ENCODE assay signal across 17 cellular contexts in genomic region chr10:78559514-78560392, GRCh38.
DNase-seq lines count a peak whose midpoint lies in the region; TF ChIP-seq lines count a peak whose summit lies in the region.
"Had no signal": no experiment of that assay in that cellular context is flagged by ENCODE, and none has a peak within 500 bp of the region (broad histone marks: within the 10 kb centered on the region; RNA-seq: fewer than 3 reads in every experiment).

No MANE protein-coding gene starts in this region.

- H3K4me3 Mint-ChIP-seq in Calu3 (ENCODE audit: low read depth, unreplicated experiment): no peak overlapping the region
- H3K4me3 Mint-ChIP-seq: activated naive CD8-positive, alpha-beta T cell treated with anti-CD3 and anti-CD28 coated beads, Interleukin-2, amount 50 U/mL, for 24 hours; central memory CD8-positive, alpha-beta T cell; stimulated activated memory B cell treated with anti-CD40 and anti-IgM and Interleukin-4, amounts not matched to agents 10 μg/mL and 1 μg/mL and 100 μg/mL, for 72 hours had no signal

- CTCF ChIA-PET in Calu3 (lab: Charles Lee): interaction anchor here (0.6 kb wide), 1 partner anchor 530 kb away, joined by 4 read pairs; no protein-coding TSS in a partner anchor

- no peaks in the 10 kb centered on the region for H3K4me1 Mint-ChIP-seq in Calu3 (ENCODE audit: low read depth, unreplicated experiment)
- H3K4me1 Mint-ChIP-seq: activated naive CD8-positive, alpha-beta T cell treated with anti-CD3 and anti-CD28 coated beads, Interleukin-2, amount 50 U/mL, for 24 hours; central memory CD8-positive, alpha-beta T cell; stimulated activated memory B cell treated with anti-CD40 and anti-IgM and Interleukin-4, amounts not matched to agents 10 μg/mL and 1 μg/mL and 100 μg/mL, for 72 hours had no signal

- no TSS peak for BruUV-seq in Calu3 (replicated peaks; lab: Mats Ljungman, UMichigan)

- H3K27me3 Mint-ChIP-seq in Calu3 (ENCODE audit: unreplicated experiment): peaks cover 87% of the 10 kb centered on the region
- H3K27me3 Mint-ChIP-seq: activated naive CD8-positive, alpha-beta T cell treated with anti-CD3 and anti-CD28 coated beads, Interleukin-2, amount 50 U/mL, for 24 hours had no signal

- no peaks in the 10 kb centered on the region for H3K36me3 ChIP-seq in muscle layer of colon (ENCODE audit: insufficient read depth, low read length)
- H3K36me3 ChIP-seq in Karpas-422 (ENCODE audit: insufficient read depth, low read length): no peaks in the 10 kb centered on the region
- H3K36me3 ChIP-seq: neutrophil, upper lobe of right lung had no signal

- H3K9me3 Mint-ChIP-seq in Calu3 (ENCODE audit: low read depth, unreplicated experiment): no peaks in the 10 kb centered on the region
- H3K9me3 Mint-ChIP-seq: activated naive CD8-positive, alpha-beta T cell treated with anti-CD3 and anti-CD28 coated beads, Interleukin-2, amount 50 U/mL, for 24 hours; central memory CD8-positive, alpha-beta T cell; stimulated activated memory B cell treated with anti-CD40 and anti-IgM and Interleukin-4, amounts not matched to agents 10 μg/mL and 1 μg/mL and 100 μg/mL, for 72 hours had no signal

- no peak overlapping the region for H2AFZ ChIP-seq in Karpas-422 (ENCODE audit: low read length)

- no peaks in the 10 kb centered on the region for H3K79me2 ChIP-seq in Karpas-422 (ENCODE audit: low read length)

- DNase-seq in DMS53 (lab: John Stamatoyannopoulos, UW) (peak; percentile 84), NCI-H1436 treated with DMSO at 0.1 percent for 48 hours (lab: John Stamatoyannopoulos, UW) (peak; percentile 69), NCI-H69 (lab: John Stamatoyannopoulos, UW) (peak; percentile 95), NCI-H1694 treated with DMSO at 0.1 percent for 48 hours (lab: John Stamatoyannopoulos, UW) (no peak), DMS 273 treated with DMSO at 0.1 percent for 48 hours (lab: John Stamatoyannopoulos, UW) (no peak), Calu3 (no peak), Karpas-422 (no peak)
- DNase-seq: activated CD4-positive, alpha-beta T cell treated with anti-CD3 and anti-CD28 coated beads, Interleukin-2, amount 50 U/mL, for 48 hours; activated naive CD8-positive, alpha-beta T cell treated with anti-CD3 and anti-CD28 coated beads, Interleukin-2, amount 50 U/mL, for 24 hours; activated T-cell treated with anti-CD3 and anti-CD28 coated beads, Interleukin-2, amount 50 U/mL, for 48 hours; foreskin keratinocyte; KG1; upper lobe of right lung had no signal

- H3K27ac Mint-ChIP-seq in Calu3 (ENCODE audit: unreplicated experiment): no peak overlapping the region
- H3K27ac Mint-ChIP-seq: activated naive CD8-positive, alpha-beta T cell treated with anti-CD3 and anti-CD28 coated beads, Interleukin-2, amount 50 U/mL, for 24 hours; stimulated activated memory B cell treated with anti-CD40 and anti-IgM and Interleukin-4, amounts not matched to agents 10 μg/mL and 1 μg/mL and 100 μg/mL, for 72 hours had no signal

- no peak for TF ChIP-seq CTCF in Calu3 (IDR thresholded peaks at IDR 0.05; ENCODE audit: unreplicated experiment)

- H3K9me3 ChIP-seq in muscle layer of colon (ENCODE audit: low read length) (no peaks in the 10 kb centered on the region), Karpas-422 (ENCODE audit: low read length) (no peaks in the 10 kb centered on the region)
- H3K9me3 ChIP-seq: neutrophil had no signal

- peak overlapping the region; percentile 11 for H3K9ac ChIP-seq in muscle layer of colon (ENCODE audit: low read length)
- no peak overlapping the region for H3K9ac ChIP-seq in Karpas-422 (ENCODE audit: low read length)

- peaks cover 42% of the 10 kb centered on the region for H3K4me1 ChIP-seq in muscle layer of colon (ENCODE audit: insufficient read depth, low read length)
- no peaks in the 10 kb centered on the region for H3K4me1 ChIP-seq in Karpas-422 (ENCODE audit: low read length)
- H3K4me1 ChIP-seq: foreskin keratinocyte, upper lobe of right lung had no signal

- peak overlapping the region; percentile 49 for H3K27ac ChIP-seq in muscle layer of colon (ENCODE audit: low read depth, low read length)
- no peak overlapping the region for H3K27ac ChIP-seq in Karpas-422 (ENCODE audit: low read length)
- H3K27ac ChIP-seq: foreskin keratinocyte, neutrophil, upper lobe of right lung had no signal

- no peaks in the 10 kb centered on the region for H3K36me3 Mint-ChIP-seq in Calu3 (ENCODE audit: insufficient read depth, unreplicated experiment)
- H3K36me3 Mint-ChIP-seq: stimulated activated memory B cell treated with anti-CD40 and anti-IgM and Interleukin-4, amounts not matched to agents 10 μg/mL and 1 μg/mL and 100 μg/mL, for 72 hours had no signal

- no peaks in the 10 kb centered on the region for H3K9me2 ChIP-seq in Karpas-422 (replicated peaks; ENCODE audit: insufficient read depth, low read length)

- H3K4me3 ChIP-seq in muscle layer of colon (ENCODE audit: low read depth in 1 of 2, low read length in 2 of 2) (no peak overlapping the region), Karpas-422 (ENCODE audit: low read length) (no peak overlapping the region)
- H3K4me3 ChIP-seq: upper lobe of right lung had no signal

- no peak overlapping the region for H3K4me2 ChIP-seq in Karpas-422 (ENCODE audit: low read depth, low read length, poor library complexity, severe bottlenecking)

- no peaks in the 10 kb centered on the region for H4K20me1 ChIP-seq in Karpas-422 (ENCODE audit: insufficient read depth, low read depth, low read length)

- intact Hi-C loops in Calu3 (cut with micrococcal nuclease; ENCODE audit: unreplicated experiment): no loop called here

- no peaks in the 10 kb centered on the region for H3K27me3 ChIP-seq in muscle layer of colon (ENCODE audit: control insufficient read depth in 1 of 2, insufficient read depth in 2 of 2, low read length in 2 of 2)
- H3K27me3 ChIP-seq in Karpas-422 (ENCODE audit: low read length): no peaks in the 10 kb centered on the region
- H3K27me3 ChIP-seq: neutrophil, upper lobe of right lung had no signal

Comparison
In these comparisons a context has a peak if more than half of its experiments do, and no peak if none do; other contexts are left out.
1. DNase-seq: peak in DMS53 (single experiment), NCI-H1436 treated with DMSO at 0.1 percent for 48 hours (single experiment) and NCI-H69 (single experiment); none in NCI-H1694 treated with DMSO at 0.1 percent for 48 hours (single experiment), DMS 273 treated with DMSO at 0.1 percent for 48 hours (single experiment), Calu3 (single experiment) and Karpas-422 (single experiment).